In the genomic region with DNA sequence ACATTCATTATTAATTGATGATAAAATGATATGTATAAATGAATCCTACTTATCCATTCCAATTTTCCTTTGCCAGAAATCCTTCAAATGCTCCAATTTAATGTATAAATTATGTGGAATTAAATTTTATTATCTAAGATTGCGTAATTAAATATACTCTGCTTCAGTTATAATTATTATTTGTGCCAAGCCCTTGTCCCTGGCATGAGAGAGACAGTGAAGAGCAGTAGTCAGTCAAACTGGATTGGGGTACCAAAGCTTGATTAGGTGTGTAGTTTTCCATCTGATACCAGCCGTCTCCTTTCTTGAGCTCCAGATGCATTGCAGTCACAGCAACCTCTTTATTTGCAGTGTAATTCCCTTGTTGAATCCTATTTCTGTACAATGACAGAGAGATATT, we compare ENCODE assay signal across 1 cellular context.
A peak's percentile ranks its signal among the peaks of the same experiment; 100 is the strongest.
TF ChIP-seq lines count a peak whose summit lies in the region.

No MANE protein-coding gene starts in this region.

TF ChIP-seq in K562, 482 proteins besides CTCF, POLR2A, EP300 and RAD21:
- TF ChIP-seq CEBPG (CRISPR knock-in tag; IDR thresholded peaks at IDR 0.05) (no peak), CEBPG (tag; conservative IDR thresholded peaks at IDR 0.05 in 1 of 2, IDR thresholded peaks at IDR 0.05 in 1 of 2) (peak in 1 of 2 experiments; percentile 84; a peak in 3 of 4 replicates), CEBPB (tag; IDR thresholded peaks at IDR 0.05) (peak; percentile 53)
- TF ChIP-seq, protein P1, sequence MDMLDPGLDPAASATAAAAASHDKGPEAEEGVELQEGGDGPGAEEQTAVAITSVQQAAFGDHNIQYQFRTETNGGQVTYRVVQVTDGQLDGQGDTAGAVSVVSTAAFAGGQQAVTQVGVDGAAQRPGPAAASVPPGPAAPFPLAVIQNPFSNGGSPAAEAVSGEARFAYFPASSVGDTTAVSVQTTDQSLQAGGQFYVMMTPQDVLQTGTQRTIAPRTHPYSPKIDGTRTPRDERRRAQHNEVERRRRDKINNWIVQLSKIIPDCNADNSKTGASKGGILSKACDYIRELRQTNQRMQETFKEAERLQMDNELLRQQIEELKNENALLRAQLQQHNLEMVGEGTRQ (CRISPR knock-in tag; IDR thresholded peaks at IDR 0.05), result no peak
